In the genomic region with DNA sequence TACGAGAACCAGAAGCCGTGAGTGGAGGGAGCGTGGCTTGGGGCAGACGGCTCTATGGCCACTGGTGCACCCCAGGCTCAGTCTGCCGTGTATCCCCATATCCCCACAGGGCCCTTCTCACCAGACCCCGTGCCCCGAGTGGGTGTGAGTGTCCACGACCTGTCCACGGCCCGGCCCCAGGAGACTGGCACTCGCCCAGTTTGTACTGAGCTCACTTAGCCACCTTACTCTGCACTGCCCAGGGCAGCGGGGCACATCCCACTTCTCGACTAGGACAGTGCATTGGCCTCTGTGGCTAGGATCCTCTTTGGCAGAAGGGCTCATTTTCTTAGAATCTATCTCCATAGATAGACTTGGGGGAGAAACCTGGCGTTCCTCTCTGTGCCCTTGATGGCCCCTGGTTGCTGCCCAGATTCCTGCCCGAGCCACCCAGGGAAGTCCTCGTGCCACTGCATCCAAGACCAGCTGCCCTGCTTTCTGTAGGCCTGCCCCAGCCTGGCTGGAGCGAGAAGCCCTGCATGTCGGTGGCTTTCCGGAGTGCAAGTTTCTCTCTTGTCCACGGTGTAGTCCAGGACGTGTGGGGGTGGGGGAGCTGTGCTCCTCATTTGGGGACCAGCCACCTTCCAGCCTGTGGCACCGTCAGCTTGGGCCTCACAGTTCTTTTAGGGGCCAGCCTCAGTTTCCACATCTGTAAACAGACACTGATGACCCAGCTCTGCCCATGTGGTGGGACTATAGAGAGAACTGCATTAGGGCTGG, we compare ENCODE assay signal across 14 cellular contexts. TPM values are rescaled to one million over a fixed set of nuclear protein-coding genes. Genes with fewer than 3 reads are reported as not detected.
DNase-seq lines count a peak whose midpoint lies in the region; ATAC-seq and TF ChIP-seq lines count a peak whose summit lies in the region.
"Had no signal": no experiment of that assay in that cellular context is flagged by ENCODE, and none has a peak within 500 bp of the region (broad histone marks: within the 10 kb centered on the region; RNA-seq: fewer than 3 reads in every experiment).

No MANE protein-coding gene starts in this region.

- no peaks in the 10 kb centered on the region for H3K27me3 Mint-ChIP-seq in Caco-2 (ENCODE audit: insufficient read depth, unreplicated experiment)

- no peaks in the 10 kb centered on the region for H3K4me1 Mint-ChIP-seq in Caco-2 (ENCODE audit: low read depth, unreplicated experiment)

- intact Hi-C loops in Caco-2 (cut with micrococcal nuclease; ENCODE audit: unreplicated experiment) (no loop called here), left ventricle myocardium superior (cut with micrococcal nuclease) (no loop called here), posterior vena cava (cut with DNase I) (no loop called here)

- CTCF ChIA-PET in Caco-2 (lab: Charles Lee): no interaction called here

- H3K9me3 Mint-ChIP-seq in Caco-2 (ENCODE audit: unreplicated experiment): no peaks in the 10 kb centered on the region
- H3K9me3 Mint-ChIP-seq: CD8-positive, alpha-beta T cell had no signal

- H3K4me3 ChIP-seq in Caco-2 (ENCODE audit: low read depth, low read length) (no peak overlapping the region), H7 (ENCODE audit: insufficient read depth, low read depth, low read length) (no peak overlapping the region)

- H3K27ac Mint-ChIP-seq in Caco-2 (ENCODE audit: unreplicated experiment): no peak overlapping the region
- H3K27ac Mint-ChIP-seq: CD8-positive, alpha-beta T cell had no signal

- H3K27me3 ChIP-seq in Caco-2 (replicated peaks; ENCODE audit: control insufficient read depth, insufficient read depth, low read length) (no peaks in the 10 kb centered on the region), H7 (ENCODE audit: control insufficient read depth, insufficient read depth, low read length) (no peaks in the 10 kb centered on the region)

- POLR2A ChIA-PET in Caco-2 (lab: Charles Lee): no interaction called here

- no peak for DNase-seq in Caco-2
- DNase-seq in H7: peak; percentile 48
- peak; percentile 9 for DNase-seq in left ventricle myocardium superior
- DNase-seq in posterior vena cava (ENCODE audit: low spot score): peak; percentile 82
- no peak for DNase-seq in activated T-cell treated with anti-CD3 and anti-CD28 coated beads, Interleukin-2, amount 50 U/mL, for 1 hour
- DNase-seq in occipital lobe (lab: John Stamatoyannopoulos, UW): no peak
- DNase-seq: CD8-positive, alpha-beta T cell; DMS 273 treated with DMSO at 0.1 percent for 48 hours; Karpas-422; MM.1S; NCI-H1105; NCI-H187 treated with DMSO at 0.1 percent for 48 hours; NCI-H446 had no signal

- no peak for TF ChIP-seq CTCF in Caco-2 (IDR thresholded peaks at IDR 0.05; ENCODE audit: insufficient read depth in 1 of 2, low read depth in 1 of 2, low read length in 1 of 2, severe bottlenecking in 1 of 2, unreplicated experiment in 1 of 2)

- H3K4me1 ChIP-seq in Caco-2: 0 out of 2 replicates have a peak, but pooled peaks cover 5% of the 10 kb centered on the region

- H3K36me3 ChIP-seq in Caco-2 (ENCODE audit: control insufficient read depth, insufficient read depth, low read length) (peaks cover 1% of the 10 kb centered on the region), H7 (replicated peaks; ENCODE audit: control insufficient read depth, insufficient read depth, low read length) (peaks cover 20% of the 10 kb centered on the region)

- peak overlapping the region; percentile 11 for H3K4me3 Mint-ChIP-seq in Caco-2 (ENCODE audit: unreplicated experiment)
- H3K4me3 Mint-ChIP-seq: CD8-positive, alpha-beta T cell had no signal

- no peaks in the 10 kb centered on the region for H3K9me3 ChIP-seq in Caco-2

- no TSS peak for BruUV-seq in Caco-2 (replicated peaks; lab: Mats Ljungman, UMichigan)

- H3K36me3 Mint-ChIP-seq in Caco-2 (ENCODE audit: insufficient read depth, unreplicated experiment): peaks cover 78% of the 10 kb centered on the region

- ATAC-seq in left ventricle myocardium superior (no peak), HG03280 (IDR thresholded peaks at IDR 0.05; ENCODE audit: unreplicated experiment) (no peak)
- ATAC-seq: CD8-positive, alpha-beta T cell had no signal

RNA-seq across cellular contexts. Expression of a gene that starts 11.9 kb away (rescaled TPM):
- total RNA-seq in Caco-2 (2022) (65.4 and 71.1 TPM in 2 replicates), left ventricle myocardium superior (107 TPM), posterior vena cava (10 to 100 TPM; 54.2 to 55.3 TPM), occipital lobe (19.8 TPM)
- 11.0 and 12.8 TPM in 2 replicates for total RNA-seq in H7 (2014; rRNA removed; shearing (Covaris generic))

Comparison
In these comparisons a context has a peak if more than half of its experiments do, and no peak if none do; other contexts are left out.
1. DNase-seq: peak in H7 (single experiment), left ventricle myocardium superior (single experiment) and posterior vena cava (single experiment); none in Caco-2 (0 of 2), activated T-cell treated with anti-CD3 and anti-CD28 coated beads, Interleukin-2, amount 50 U/mL, for 1 hour (single experiment) and occipital lobe (single experiment).